In the genomic region with DNA sequence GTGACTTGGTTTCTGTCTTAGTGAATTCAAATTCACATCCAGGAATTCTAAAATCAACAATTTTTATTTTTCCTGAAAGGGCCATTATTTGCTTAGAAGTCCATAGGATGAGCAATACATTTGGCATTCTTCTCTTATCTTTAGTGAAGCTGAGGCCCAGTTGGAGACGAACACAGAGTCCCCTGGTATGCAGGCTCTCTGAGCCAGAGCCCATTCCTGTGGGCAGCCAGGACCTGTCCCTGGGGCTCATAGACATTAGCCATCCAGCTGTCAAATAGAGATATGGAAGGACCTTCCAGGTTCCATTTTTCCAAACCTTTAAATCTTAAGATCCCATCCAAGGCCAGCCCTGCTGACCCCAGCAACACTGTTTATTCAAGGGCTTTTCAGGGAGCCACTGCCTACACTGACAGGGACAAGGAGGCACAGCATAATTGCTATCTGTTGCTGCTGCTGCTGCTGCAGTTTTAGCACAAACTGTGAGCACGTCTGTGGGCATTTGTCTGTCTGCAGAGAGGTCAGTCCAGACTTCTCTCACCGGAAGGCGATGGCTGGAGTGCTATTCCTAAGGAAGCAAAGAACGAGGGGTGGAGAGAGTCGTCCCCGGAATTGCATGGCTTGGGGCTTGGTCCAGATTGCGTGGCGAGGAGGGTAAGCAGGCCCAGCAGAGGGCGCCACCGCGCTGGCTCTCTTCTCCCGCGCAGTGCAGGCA, we compare ENCODE assay signal across 8 cellular contexts.
DNase-seq lines count a peak whose midpoint lies in the region; ATAC-seq lines count a peak whose summit lies in the region.

No MANE protein-coding gene starts in this region.

- no peaks in the 10 kb centered on the region for H3K36me3 ChIP-seq in skeletal muscle tissue (ENCODE audit: control insufficient read depth in 3 of 3, insufficient read depth in 3 of 3, low read length in 3 of 3)

- no peak overlapping the region for H3K9ac ChIP-seq in skeletal muscle tissue (ENCODE audit: low read depth in 1 of 3, low read length in 3 of 3)

- intact Hi-C loops in Right ventricle myocardium inferior (cut with DNase I) (loop anchor here (10.0 kb wide), 1 partner anchor 433 kb away; no protein-coding TSS in a partner anchor), cardiac septum (cut with DNase I) (loop anchor here (10.0 kb wide), 1 partner anchor 533 kb away; no protein-coding TSS in a partner anchor)

- H3K4me1 ChIP-seq in skeletal muscle tissue (ENCODE audit: control insufficient read depth in 3 of 3, insufficient read depth in 3 of 3, low read length in 3 of 3), result peaks cover 0 to 8% (median 4%) of the 10 kb centered on the region in 3 donors

- H3K4me3 ChIP-seq in skeletal muscle tissue (ENCODE audit: low read length in 3 of 3), result peak overlapping the region in 2 of 3 donors; percentile 15 to 22

- DNase-seq in Right ventricle myocardium inferior (ENCODE audit: missing footprints), result peak; percentile 88
- no peak for DNase-seq in cardiac septum (ENCODE audit: low spot score)
- peak; percentile 91 to 99 for DNase-seq in NCI-H526 (lab: John Stamatoyannopoulos, UW)
- peak in 30 of 56 donors; percentile 1 to 67 (median 19) for DNase-seq in amygdala (lab: John Stamatoyannopoulos, UW)
- peak; percentile 15 for DNase-seq in iPS DF 19.7 (ENCODE audit: low read depth, low spot score)
- no peak for DNase-seq in NCI-H524 treated with DMSO at 0.1 percent for 48 hours (lab: John Stamatoyannopoulos, UW)

- H3K9me3 ChIP-seq in skeletal muscle tissue (ENCODE audit: control insufficient read depth in 3 of 3, low read length in 3 of 3), result peaks cover 0 to 6% (median 3%) of the 10 kb centered on the region in 3 donors

- ATAC-seq in Right ventricle myocardium inferior (peak; percentile 94), HG02885 (IDR thresholded peaks at IDR 0.05; ENCODE audit: poor library complexity, unreplicated experiment) (peak; percentile 90)

- no peaks in the 10 kb centered on the region for H3K27me3 ChIP-seq in skeletal muscle tissue (ENCODE audit: control insufficient read depth in 3 of 3, insufficient read depth in 3 of 3, low read length in 3 of 3)

- H3K27ac ChIP-seq in skeletal muscle tissue (ENCODE audit: low read depth, low read length), result no peak overlapping the region

Comparison
In these comparisons a context has a peak if more than half of its experiments do, and no peak if none do; other contexts are left out.
1. DNase-seq: peak in Right ventricle myocardium inferior (single experiment), NCI-H526 (2 of 2), amygdala (30 of 56) and iPS DF 19.7 (single experiment); none in cardiac septum (single experiment) and NCI-H524 treated with DMSO at 0.1 percent for 48 hours (single experiment).